17 cellular contexts compared by ENCODE assay signal in genomic region chr1:193181985-193182384, GRCh38. TPM values are rescaled to one million over a fixed set of nuclear protein-coding genes. Genes with fewer than 3 reads are reported as not detected.
DNase-seq lines count a peak whose midpoint lies in the region; ATAC-seq and TF ChIP-seq lines count a peak whose summit lies in the region.
"Had no signal": no experiment of that assay in that cellular context is flagged by ENCODE, and none has a peak within 500 bp of the region (broad histone marks: within the 10 kb centered on the region; RNA-seq: fewer than 3 reads in every experiment).

No MANE protein-coding gene starts in this region.

- no peak overlapping the region for H3K4me3 ChIP-seq in epithelial cell of proximal tubule (ENCODE audit: low read depth, low read length)
- no peak overlapping the region for H3K4me3 ChIP-seq in psoas muscle
- no peak overlapping the region for H3K4me3 ChIP-seq in effector memory CD4-positive, alpha-beta T cell (ENCODE audit: insufficient read depth, low read depth, low read length, poor library complexity, severe bottlenecking)
- H3K4me3 ChIP-seq: Peyer's patch had no signal

- no peaks in the 10 kb centered on the region for H3K9me3 ChIP-seq in psoas muscle
- H3K9me3 ChIP-seq in effector memory CD4-positive, alpha-beta T cell (ENCODE audit: control insufficient read depth, low read length), result no peaks in the 10 kb centered on the region
- H3K9me3 ChIP-seq: Caco-2, Peyer's patch, tibial nerve had no signal

- H3K36me3 Mint-ChIP-seq in immature natural killer cell, result peaks cover 0 to 3% (median 3%) of the 10 kb centered on the region in 3 donors

- H3K36me3 ChIP-seq in psoas muscle (ENCODE audit: insufficient read depth in 1 of 2, low read depth in 1 of 2), result no peaks in the 10 kb centered on the region
- peaks cover 5% of the 10 kb centered on the region for H3K36me3 ChIP-seq in effector memory CD4-positive, alpha-beta T cell (ENCODE audit: control insufficient read depth, insufficient read depth, low read length)
- H3K36me3 ChIP-seq: Peyer's patch, tibial nerve had no signal

- WGBS in psoas muscle, 3 donors, result 25 to 34% (median 29%) methylated on average over 2 of the region's 2 CpGs

- H3K27ac Mint-ChIP-seq in immature natural killer cell, result no peak overlapping the region

- H3K4me1 ChIP-seq in psoas muscle, result peaks cover 38% of the 10 kb centered on the region
- H3K4me1 ChIP-seq in effector memory CD4-positive, alpha-beta T cell (ENCODE audit: control insufficient read depth, insufficient read depth, low read length, poor library complexity, severe bottlenecking), result no peaks in the 10 kb centered on the region

- H3K4me3 Mint-ChIP-seq in immature natural killer cell, result no peak overlapping the region

- peak; percentile 34 for DNase-seq in NCI-H1092 (lab: John Stamatoyannopoulos, UW)
- DNase-seq in NCI-H1092 treated with DMSO at 0.1 percent for 48 hours (lab: John Stamatoyannopoulos, UW), result no peak
- DNase-seq in NCI-H1694 treated with DMSO at 0.1 percent for 48 hours (lab: John Stamatoyannopoulos, UW), result peak; percentile 70
- DNase-seq in epithelial cell of proximal tubule (ENCODE audit: low read depth), result peak; percentile 23
- no peak for DNase-seq in psoas muscle
- DNase-seq in immature natural killer cell, result no peak
- no peak for DNase-seq in effector memory CD4-positive, alpha-beta T cell
- DNase-seq: 8988T; activated CD4-positive, alpha-beta T cell treated with anti-CD3 and anti-CD28 coated beads, Interleukin-2, amount 50 U/mL, for 48 hours; activated gamma-delta T cell treated with Interleukin-2 at 50 U/mL for 16 hours; Caco-2; nephron progenitor cell; Peyer's patch had no signal

- H3K27me3 Mint-ChIP-seq in immature natural killer cell (ENCODE audit: low read depth in 3 of 3), result no peaks in the 10 kb centered on the region

- H3K4me1 Mint-ChIP-seq in immature natural killer cell, result peaks cover 26 to 58% of the 10 kb centered on the region in 2 donors

- no peak for TF ChIP-seq CTCF in epithelial cell of proximal tubule (conservative IDR thresholded peaks at IDR 0.05; ENCODE audit: low read depth, low read length)
- no peak for TF ChIP-seq CTCF in psoas muscle (IDR thresholded peaks at IDR 0.05)

- H3K9me3 Mint-ChIP-seq in immature natural killer cell, result no peaks in the 10 kb centered on the region
- H3K9me3 Mint-ChIP-seq: nephron progenitor cell had no signal

- peak in 3 of 4 donors; percentile 32 to 73 (median 65) for ATAC-seq in psoas muscle
- no peak for ATAC-seq in HG03196 (IDR thresholded peaks at IDR 0.05; ENCODE audit: unreplicated experiment)

- H3K27me3 ChIP-seq in psoas muscle (ENCODE audit: insufficient read depth in 3 of 3, low read length in 2 of 3), result no peaks in the 10 kb centered on the region
- H3K27me3 ChIP-seq in effector memory CD4-positive, alpha-beta T cell (replicated peaks; ENCODE audit: control insufficient read depth, insufficient read depth, low read length, poor library complexity, severe bottlenecking), result no peaks in the 10 kb centered on the region
- H3K27me3 ChIP-seq: Peyer's patch, tibial nerve had no signal

- intact Hi-C loops in psoas muscle (cut with DNase I), result no loop called here

- no peak overlapping the region for H3K27ac ChIP-seq in psoas muscle
- H3K27ac ChIP-seq in effector memory CD4-positive, alpha-beta T cell (ENCODE audit: insufficient read depth, low read length, poor library complexity, severe bottlenecking), result no peak overlapping the region
- H3K27ac ChIP-seq: Peyer's patch had no signal

RNA-seq across cellular contexts. Expression of gene B3GALT2, which starts 4.4 kb away (rescaled TPM):
- total RNA-seq in epithelial cell of proximal tubule, result not detected in 2 replicates
- total RNA-seq in psoas muscle, result under 1 TPM in 2 of 4 donors, not detected in 2; 0.15 to 0.19 TPM
- under 1 TPM; 0.03 to 0.16 (median 0.15) TPM for polyA plus RNA-seq in psoas muscle
- under 1 TPM in 1 of 3 donors, not detected in 2; 0.07 TPM for polyA plus RNA-seq in immature natural killer cell
- total RNA-seq: Caco-2, HT1080, kidney epithelial cell had no signal

Comparison
In these comparisons a context has a peak if more than half of its experiments do, and no peak if none do; other contexts are left out.
1. DNase-seq: peak in NCI-H1092 (single experiment), NCI-H1694 treated with DMSO at 0.1 percent for 48 hours (single experiment) and epithelial cell of proximal tubule (single experiment); none in NCI-H1092 treated with DMSO at 0.1 percent for 48 hours (single experiment), psoas muscle (0 of 2), immature natural killer cell (0 of 3) and effector memory CD4-positive, alpha-beta T cell (0 of 3).